31 cellular contexts compared by ENCODE assay signal in the genomic region with DNA sequence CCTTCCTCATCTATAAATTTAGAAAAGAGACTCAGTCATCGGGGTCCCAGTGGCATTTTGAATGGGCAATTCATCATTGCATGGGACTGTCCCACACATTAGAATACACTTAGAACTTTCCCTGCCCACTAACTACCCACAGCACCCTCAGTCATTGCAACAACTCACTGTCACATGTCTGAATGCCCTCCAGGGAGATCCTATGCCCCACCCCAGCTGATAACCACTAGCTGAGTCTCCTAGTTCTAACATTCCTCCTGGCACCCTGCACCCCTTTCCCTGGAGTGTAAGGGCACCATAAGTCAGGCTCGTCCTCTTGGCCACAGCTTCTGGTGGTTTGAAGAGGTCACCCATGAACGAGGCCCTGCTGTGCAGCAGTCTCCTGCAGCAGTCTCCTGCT.
DNase-seq lines count a peak whose midpoint lies in the region; ATAC-seq, FAIRE-seq and TF ChIP-seq lines count a peak whose summit lies in the region.
"Had no signal": no experiment of that assay in that cellular context is flagged by ENCODE, and none has a peak within 500 bp of the region (broad histone marks: within the 10 kb centered on the region; RNA-seq: fewer than 3 reads in every experiment).

No MANE protein-coding gene starts in this region.

- BruUV-seq in Panc1 (replicated peaks; lab: Mats Ljungman, UMichigan), result no TSS peak

- TF ChIP-seq EP300 in tibial nerve (IDR thresholded peaks at IDR 0.05), result no peak

- H3K27me3 Mint-ChIP-seq in T-helper 1 cell treated with Interleukin-12 subunit alpha and Interleukin-12 subunit beta and Interleukin-4 antibody, amounts not matched to agents 30 μg/mL and 1 μg/mL, for 36 hours (ENCODE audit: low read depth), result no peaks in the 10 kb centered on the region

- no peaks in the 10 kb centered on the region for H3K36me3 Mint-ChIP-seq in T-helper 1 cell treated with Interleukin-12 subunit alpha and Interleukin-12 subunit beta and Interleukin-4 antibody, amounts not matched to agents 30 μg/mL and 1 μg/mL, for 36 hours (ENCODE audit: low read depth)
- H3K36me3 Mint-ChIP-seq: activated naive CD4-positive, alpha-beta T cell treated with anti-CD3 and anti-CD28 coated beads, Interleukin-2, amount 10 ng/mL, durations not matched to agents 7 days and 5 days; IgD-negative memory B cell had no signal

- H3K4me1 Mint-ChIP-seq in T-helper 1 cell treated with Interleukin-12 subunit alpha and Interleukin-12 subunit beta and Interleukin-4 antibody, amounts not matched to agents 30 μg/mL and 1 μg/mL, for 36 hours (ENCODE audit: low read depth), result peaks cover 31% of the 10 kb centered on the region
- H3K4me1 Mint-ChIP-seq: memory B cell had no signal

- CTCF ChIA-PET in Panc1 (lab: Charles Lee), result no interaction called here

- ATAC-seq in Panc1, result peak; percentile 60; the same call in 1 of the 2 replicates
- ATAC-seq in foreskin keratinocyte, result peak; percentile 28
- ATAC-seq in body of pancreas, result no peak
- ATAC-seq: gastroesophageal sphincter, left cardiac atrium, sciatic nerve had no signal

- H3K27me3 ChIP-seq in Panc1 (ENCODE audit: control insufficient read depth, insufficient read depth, low read length) (peaks cover 8% of the 10 kb centered on the region), foreskin keratinocyte (no peaks in the 10 kb centered on the region), tibial nerve (no peaks in the 10 kb centered on the region), body of pancreas (no peaks in the 10 kb centered on the region)
- H3K27me3 ChIP-seq: cardiac muscle cell, hepatocyte, neutrophil, SJCRH30, thyroid gland had no signal

- POLR2A ChIA-PET in Panc1 (lab: Charles Lee), result no interaction called here

- DNase-seq in T-helper 1 cell (no peak), A172 (ENCODE audit: low spot score) (peak; percentile 99), Panc1 (ENCODE audit: low read depth, low spot score) (no peak), foreskin keratinocyte (peak in 1 of 2 donors; percentile 12), tibial nerve (ENCODE audit: low spot score in 2 of 2) (no peak), GM19239 (ENCODE audit: insufficient read length, low spot score) (no peak), body of pancreas (no peak)
- DNase-seq: activated naive CD4-positive, alpha-beta T cell treated with anti-CD3 and anti-CD28 coated beads, Interleukin-2, amount 10 ng/mL, durations not matched to agents 7 days and 5 days; activated T-cell treated with anti-CD3 and anti-CD28 coated beads, Interleukin-2, amount 50 U/mL, for 24 hours; aorta; CD4-positive, alpha-beta T cell; endodermal cell; left cardiac atrium; NCI-H1417 treated with DMSO at 0.1 percent for 48 hours; NCI-H2081 treated with DMSO at 0.1 percent for 48 hours; NCI-H345; SJCRH30; stimulated activated naive CD4-positive, alpha-beta T cell treated with Interleukin-2 at 50 U/mL for 16 hours; thyroid gland had no signal

- H3K27ac Mint-ChIP-seq in T-helper 1 cell treated with Interleukin-12 subunit alpha and Interleukin-12 subunit beta and Interleukin-4 antibody, amounts not matched to agents 30 μg/mL and 1 μg/mL, for 36 hours, result peak overlapping the region; percentile 88
- H3K27ac Mint-ChIP-seq: activated naive CD4-positive, alpha-beta T cell treated with anti-CD3 and anti-CD28 coated beads, Interleukin-2, amount 10 ng/mL, durations not matched to agents 7 days and 5 days; CD4-positive, alpha-beta T cell; endodermal cell; IgD-negative memory B cell; memory B cell; progenitor cell of endocrine pancreas had no signal

- H3K27ac ChIP-seq in Panc1 (ENCODE audit: low read length), result no peak overlapping the region
- no peak overlapping the region for H3K27ac ChIP-seq in foreskin keratinocyte
- no peak overlapping the region for H3K27ac ChIP-seq in tibial nerve
- no peak overlapping the region for H3K27ac ChIP-seq in body of pancreas
- H3K27ac ChIP-seq: 22Rv1, cardiac muscle cell, coronary artery, gastroesophageal sphincter, hepatocyte, neutrophil, SJCRH30, thyroid gland had no signal

- WGBS in tibial nerve, 2 donors, result 32 to 54% methylated on average over 3 of the region's 3 CpGs
- 70 to 73% methylated on average over 3 of the region's 3 CpGs for WGBS in body of pancreas, 2 donors

- intact Hi-C loops in Panc1 (cut with micrococcal nuclease; ENCODE audit: unreplicated experiment) (no loop called here), body of pancreas (cut with DNase I) (no loop called here)

- no peaks in the 10 kb centered on the region for H3K9me3 Mint-ChIP-seq in T-helper 1 cell treated with Interleukin-12 subunit alpha and Interleukin-12 subunit beta and Interleukin-4 antibody, amounts not matched to agents 30 μg/mL and 1 μg/mL, for 36 hours
- H3K9me3 Mint-ChIP-seq: activated naive CD4-positive, alpha-beta T cell treated with anti-CD3 and anti-CD28 coated beads, Interleukin-2, amount 10 ng/mL, durations not matched to agents 7 days and 5 days; activated T-cell treated with anti-CD3 and anti-CD28 coated beads, Interleukin-2, amount 50 U/mL, for 24 hours; CD4-positive, alpha-beta T cell; endodermal cell; IgD-negative memory B cell; memory B cell had no signal

- H3K36me3 ChIP-seq in Panc1 (ENCODE audit: control insufficient read depth, insufficient read depth, low read length), result no peaks in the 10 kb centered on the region
- H3K36me3 ChIP-seq in tibial nerve, result no peaks in the 10 kb centered on the region
- H3K36me3 ChIP-seq in body of pancreas (replicated peaks in 1 of 2; ENCODE audit: insufficient read depth in 1 of 2, low read depth in 2 of 2), result no peaks in the 10 kb centered on the region
- H3K36me3 ChIP-seq: cardiac muscle cell, gastroesophageal sphincter, neutrophil, SJCRH30, thyroid gland had no signal

- no peak overlapping the region for H3K4me3 Mint-ChIP-seq in T-helper 1 cell treated with Interleukin-12 subunit alpha and Interleukin-12 subunit beta and Interleukin-4 antibody, amounts not matched to agents 30 μg/mL and 1 μg/mL, for 36 hours
- H3K4me3 Mint-ChIP-seq: activated naive CD4-positive, alpha-beta T cell treated with anti-CD3 and anti-CD28 coated beads, Interleukin-2, amount 10 ng/mL, durations not matched to agents 7 days and 5 days; activated T-cell treated with anti-CD3 and anti-CD28 coated beads, Interleukin-2, amount 50 U/mL, for 24 hours; CD4-positive, alpha-beta T cell; endodermal cell; IgD-negative memory B cell; memory B cell had no signal

- no peaks in the 10 kb centered on the region for H3K9me3 ChIP-seq in Panc1 (ENCODE audit: control insufficient read depth, insufficient read depth, low read depth, low read length)
- no peaks in the 10 kb centered on the region for H3K9me3 ChIP-seq in tibial nerve
- no peaks in the 10 kb centered on the region for H3K9me3 ChIP-seq in body of pancreas
- H3K9me3 ChIP-seq: gastroesophageal sphincter, neutrophil, SJCRH30, thyroid gland had no signal

- no peak for FAIRE-seq in GM19239 (lab: Jason Lieb, UNC)
- FAIRE-seq: TTC549 had no signal

- no peak for TF ChIP-seq CTCF in Panc1 (IDR thresholded peaks at IDR 0.05)
- no peak for TF ChIP-seq CTCF in foreskin keratinocyte (conservative IDR thresholded peaks at IDR 0.05)
- TF ChIP-seq CTCF in tibial nerve (IDR thresholded peaks at IDR 0.05), result no peak
- TF ChIP-seq CTCF in body of pancreas (IDR thresholded peaks at IDR 0.05), result no peak

- TF ChIP-seq POLR2A in tibial nerve (IDR thresholded peaks at IDR 0.05) (no peak), body of pancreas (IDR thresholded peaks at IDR 0.05) (no peak)

- no peak overlapping the region for H3K4me3 ChIP-seq in Panc1 (ENCODE audit: low read depth in 2 of 2, low read length in 2 of 2)
- H3K4me3 ChIP-seq in tibial nerve, result no peak overlapping the region
- H3K4me3 ChIP-seq in body of pancreas, result no peak overlapping the region
- H3K4me3 ChIP-seq: cardiac muscle cell, coronary artery, gastroesophageal sphincter, hepatocyte, SJCRH30, thyroid gland had no signal

- no peaks in the 10 kb centered on the region for H3K4me1 ChIP-seq in Panc1 (ENCODE audit: control insufficient read depth, insufficient read depth, low read length)
- H3K4me1 ChIP-seq in foreskin keratinocyte, result no peaks in the 10 kb centered on the region
- H3K4me1 ChIP-seq in tibial nerve, result no peaks in the 10 kb centered on the region
- peaks cover 7% of the 10 kb centered on the region for H3K4me1 ChIP-seq in body of pancreas
- H3K4me1 ChIP-seq: gastroesophageal sphincter, thyroid gland had no signal

- in situ Hi-C loops in Panc1 (cut with HindIII; ENCODE audit: low pct_unique_long_range_greater_than_20kb, low sequenced_read_pairs), result no loop called here
